In the genomic region with DNA sequence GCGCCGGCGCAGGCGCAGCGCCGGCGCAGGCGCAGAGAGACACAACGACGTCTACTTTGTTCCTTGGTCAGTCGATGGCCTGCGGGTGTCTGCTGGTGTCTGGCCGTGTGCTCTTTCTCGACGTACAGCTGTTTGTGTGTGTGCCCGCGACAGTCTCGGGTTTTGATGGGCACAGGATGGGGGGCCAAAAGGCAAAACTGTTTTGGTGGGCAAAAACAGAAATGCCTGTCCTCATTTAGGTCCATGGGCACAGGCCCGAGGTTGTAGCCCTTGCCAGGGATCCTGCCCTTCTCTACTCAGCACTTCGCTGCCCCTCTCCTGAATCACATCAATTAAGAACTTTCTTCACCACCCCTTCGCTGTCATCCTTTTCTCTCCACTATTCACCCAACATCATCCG, we compare ENCODE assay signal across 13 cellular contexts.
A peak's percentile ranks its signal among the peaks of the same experiment; 100 is the strongest.
DNase-seq lines count a peak whose midpoint lies in the region; ATAC-seq and TF ChIP-seq lines count a peak whose summit lies in the region.
"Had no signal": no experiment of that assay in that cellular context is flagged by ENCODE, and none has a peak within 500 bp of the region (broad histone marks: within the 10 kb centered on the region; RNA-seq: fewer than 3 reads in every experiment).

No MANE protein-coding gene starts in this region.

- peak in 1 of 7 experiments; percentile 5 for DNase-seq in CD8-positive, alpha-beta T cell
- DNase-seq in effector memory CD8-positive, alpha-beta T cell, result no peak
- DNase-seq in epidermal melanocyte (ENCODE audit: insufficient read length, low spot score), result no peak
- no peak for DNase-seq in NCI-H1048 (lab: John Stamatoyannopoulos, UW)
- DNase-seq: activated effector memory CD4-positive, alpha-beta T cell treated with anti-CD3 and anti-CD28 coated beads, Interleukin-2, amount 50 U/mL, for 16 hours; DMS79; stomach had no signal

- no peaks in the 10 kb centered on the region for H3K27me3 ChIP-seq in CD8-positive, alpha-beta T cell (ENCODE audit: insufficient read depth, low read length)
- H3K27me3 ChIP-seq in OCI-LY1 (ENCODE audit: insufficient read depth, low read length) (no peaks in the 10 kb centered on the region), neural cell (ENCODE audit: insufficient read depth, low read depth, low read length) (no peaks in the 10 kb centered on the region)
- H3K27me3 ChIP-seq: stomach had no signal

- POLR2A ChIA-PET in CD8-positive, alpha-beta T cell (lab: Charles Lee), result no interaction called here

- intact Hi-C loops in CD8-positive, alpha-beta T cell (cut with DNase I, micrococcal nuclease), result no loop called here

- H2AFZ ChIP-seq in OCI-LY1 (ENCODE audit: low read length) (no peak overlapping the region), neural cell (ENCODE audit: low read depth, low read length) (no peak overlapping the region)

- no peaks in the 10 kb centered on the region for H3K4me1 ChIP-seq in CD8-positive, alpha-beta T cell (ENCODE audit: insufficient read depth, low read length)
- H3K4me1 ChIP-seq in OCI-LY1 (ENCODE audit: insufficient read depth, low read length, severe bottlenecking), result peaks cover 5% of the 10 kb centered on the region
- H3K4me1 ChIP-seq: stomach had no signal

- peak overlapping the region; percentile 70; the same call in 1 of the 2 replicates for H3K4me2 ChIP-seq in OCI-LY1 (ENCODE audit: low read length)
- H3K4me2 ChIP-seq in neural cell (ENCODE audit: low read length), result no peak overlapping the region

- H3K79me2 ChIP-seq in OCI-LY1 (ENCODE audit: insufficient read depth, low read length) (no peaks in the 10 kb centered on the region), neural cell (replicated peaks; ENCODE audit: insufficient read depth, low read length) (no peaks in the 10 kb centered on the region)

- no peaks in the 10 kb centered on the region for H3K4me1 Mint-ChIP-seq in CD8-positive, alpha-beta T cell (ENCODE audit: low read depth)
- H3K4me1 Mint-ChIP-seq in effector memory CD8-positive, alpha-beta T cell (ENCODE audit: low read depth in 2 of 2), result peaks cover 0 to 5% of the 10 kb centered on the region in 2 donors

- H3K9ac ChIP-seq in OCI-LY1 (ENCODE audit: low read length) (no peak overlapping the region), neural cell (ENCODE audit: low read length) (peak overlapping the region; percentile 41)

- no peak for TF ChIP-seq RAD21 in neural cell (conservative IDR thresholded peaks at IDR 0.05)

- H3K27me3 Mint-ChIP-seq in CD8-positive, alpha-beta T cell (ENCODE audit: low read depth), result peaks cover 8% of the 10 kb centered on the region
- H3K27me3 Mint-ChIP-seq in effector memory CD8-positive, alpha-beta T cell, result peaks cover 0 to 5% of the 10 kb centered on the region in 2 donors

- H3K9me2 ChIP-seq in OCI-LY1 (ENCODE audit: low read depth, low read length) (no peaks in the 10 kb centered on the region), neural cell (ENCODE audit: insufficient read depth, low read length) (no peaks in the 10 kb centered on the region)

- H3K9me3 ChIP-seq in CD8-positive, alpha-beta T cell (ENCODE audit: low read length), result no peaks in the 10 kb centered on the region
- no peaks in the 10 kb centered on the region for H3K9me3 ChIP-seq in OCI-LY1 (ENCODE audit: low read length)
- H3K9me3 ChIP-seq in neural cell (ENCODE audit: low read length), result no peaks in the 10 kb centered on the region
- H3K9me3 ChIP-seq: stomach had no signal

- H3K36me3 Mint-ChIP-seq in CD8-positive, alpha-beta T cell, result no peaks in the 10 kb centered on the region
- H3K36me3 Mint-ChIP-seq in effector memory CD8-positive, alpha-beta T cell (ENCODE audit: insufficient read depth), result peaks cover 3% of the 10 kb centered on the region

- no peak for TF ChIP-seq EP300 in neural cell (conservative IDR thresholded peaks at IDR 0.05; ENCODE audit: poor library complexity, severe bottlenecking)

- H3K36me3 ChIP-seq in CD8-positive, alpha-beta T cell (ENCODE audit: insufficient read depth, low read length), result no peaks in the 10 kb centered on the region
- H3K36me3 ChIP-seq in OCI-LY1 (ENCODE audit: insufficient read depth, low read length) (no peaks in the 10 kb centered on the region), neural cell (ENCODE audit: insufficient read depth, low read length) (no peaks in the 10 kb centered on the region)
- H3K36me3 ChIP-seq: stomach had no signal

- CTCF ChIA-PET in CD8-positive, alpha-beta T cell (lab: Charles Lee), result no interaction called here

- H4K20me1 ChIP-seq in OCI-LY1 (ENCODE audit: insufficient read depth, low read length) (no peaks in the 10 kb centered on the region), neural cell (ENCODE audit: insufficient read depth) (no peaks in the 10 kb centered on the region)

- 0 out of 2 replicates have a peak, but pooled peaks cover 2% of the 10 kb centered on the region for H3F3A ChIP-seq in OCI-LY1 (ENCODE audit: insufficient read depth, low read length)
- no peaks in the 10 kb centered on the region for H3F3A ChIP-seq in neural cell (ENCODE audit: insufficient read depth, low read length, poor library complexity, severe bottlenecking)

- no peak overlapping the region for H3K27ac ChIP-seq in CD8-positive, alpha-beta T cell (ENCODE audit: low read depth, low read length)
- H3K27ac ChIP-seq in OCI-LY1 (ENCODE audit: low read depth, low read length, poor library complexity, severe bottlenecking) (peak overlapping the region; percentile 60), neural cell (ENCODE audit: low read length) (peak overlapping the region; percentile 60)
- H3K27ac ChIP-seq: epithelial cell of prostate, skin epidermis, stomach had no signal

- ATAC-seq in CD8-positive, alpha-beta T cell, result no peak
- ATAC-seq in effector memory CD8-positive, alpha-beta T cell (replicated peaks), result no peak
- no peak for ATAC-seq in HG03378 (IDR thresholded peaks at IDR 0.05; ENCODE audit: unreplicated experiment)
- ATAC-seq in HG03025 (IDR thresholded peaks at IDR 0.05; ENCODE audit: low FRiP score, unreplicated experiment), result no peak

- H3K4me3 Mint-ChIP-seq in CD8-positive, alpha-beta T cell, result peak overlapping the region; percentile 47
- peak overlapping the region; percentile 37 to 66 for H3K4me3 Mint-ChIP-seq in effector memory CD8-positive, alpha-beta T cell

- no peak overlapping the region for H3K27ac Mint-ChIP-seq in CD8-positive, alpha-beta T cell
- peak overlapping the region; percentile 47 to 80 for H3K27ac Mint-ChIP-seq in effector memory CD8-positive, alpha-beta T cell

- no peak for TF ChIP-seq CTCF in CD8-positive, alpha-beta T cell (IDR thresholded peaks at IDR 0.05)
- TF ChIP-seq CTCF in OCI-LY1 (IDR thresholded peaks at IDR 0.05; ENCODE audit: low read length), result no peak
- TF ChIP-seq CTCF in neural cell (IDR thresholded peaks at IDR 0.05; ENCODE audit: poor library complexity, severe bottlenecking), result no peak

- H3K4me3 ChIP-seq in CD8-positive, alpha-beta T cell (ENCODE audit: low read depth, low read length), result no peak overlapping the region
- H3K4me3 ChIP-seq in OCI-LY1 (ENCODE audit: low read depth, low read length, poor library complexity, severe bottlenecking) (peak overlapping the region; percentile 59), neural cell (ENCODE audit: low read length) (peak overlapping the region; percentile 53)
- H3K4me3 ChIP-seq: skin epidermis, stomach had no signal

- peaks cover 4% of the 10 kb centered on the region for H3K9me3 Mint-ChIP-seq in CD8-positive, alpha-beta T cell
- no peaks in the 10 kb centered on the region for H3K9me3 Mint-ChIP-seq in effector memory CD8-positive, alpha-beta T cell

TF ChIP-seq in neural cell, 6 proteins besides CTCF, POLR2A, EP300 and RAD21:
- TF ChIP-seq MXI1 (conservative IDR thresholded peaks at IDR 0.05; ENCODE audit: poor library complexity, severe bottlenecking) (no peak), EZH2 (IDR thresholded peaks at IDR 0.05; ENCODE audit: borderline replicate concordance, insufficient read depth, low read length, poor library complexity, severe bottlenecking) (no peak), SMC3 (conservative IDR thresholded peaks at IDR 0.05; ENCODE audit: poor library complexity) (no peak), POLR2AphosphoS5 (IDR thresholded peaks at IDR 0.05) (peak; percentile 61), TAF1 (IDR thresholded peaks at IDR 0.05; ENCODE audit: low read depth) (no peak)
- TF ChIP-seq, protein P1, sequence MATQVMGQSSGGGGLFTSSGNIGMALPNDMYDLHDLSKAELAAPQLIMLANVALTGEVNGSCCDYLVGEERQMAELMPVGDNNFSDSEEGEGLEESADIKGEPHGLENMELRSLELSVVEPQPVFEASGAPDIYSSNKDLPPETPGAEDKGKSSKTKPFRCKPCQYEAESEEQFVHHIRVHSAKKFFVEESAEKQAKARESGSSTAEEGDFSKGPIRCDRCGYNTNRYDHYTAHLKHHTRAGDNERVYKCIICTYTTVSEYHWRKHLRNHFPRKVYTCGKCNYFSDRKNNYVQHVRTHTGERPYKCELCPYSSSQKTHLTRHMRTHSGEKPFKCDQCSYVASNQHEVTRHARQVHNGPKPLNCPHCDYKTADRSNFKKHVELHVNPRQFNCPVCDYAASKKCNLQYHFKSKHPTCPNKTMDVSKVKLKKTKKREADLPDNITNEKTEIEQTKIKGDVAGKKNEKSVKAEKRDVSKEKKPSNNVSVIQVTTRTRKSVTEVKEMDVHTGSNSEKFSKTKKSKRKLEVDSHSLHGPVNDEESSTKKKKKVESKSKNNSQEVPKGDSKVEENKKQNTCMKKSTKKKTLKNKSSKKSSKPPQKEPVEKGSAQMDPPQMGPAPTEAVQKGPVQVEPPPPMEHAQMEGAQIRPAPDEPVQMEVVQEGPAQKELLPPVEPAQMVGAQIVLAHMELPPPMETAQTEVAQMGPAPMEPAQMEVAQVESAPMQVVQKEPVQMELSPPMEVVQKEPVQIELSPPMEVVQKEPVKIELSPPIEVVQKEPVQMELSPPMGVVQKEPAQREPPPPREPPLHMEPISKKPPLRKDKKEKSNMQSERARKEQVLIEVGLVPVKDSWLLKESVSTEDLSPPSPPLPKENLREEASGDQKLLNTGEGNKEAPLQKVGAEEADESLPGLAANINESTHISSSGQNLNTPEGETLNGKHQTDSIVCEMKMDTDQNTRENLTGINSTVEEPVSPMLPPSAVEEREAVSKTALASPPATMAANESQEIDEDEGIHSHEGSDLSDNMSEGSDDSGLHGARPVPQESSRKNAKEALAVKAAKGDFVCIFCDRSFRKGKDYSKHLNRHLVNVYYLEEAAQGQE (IDR thresholded peaks at IDR 0.05; ENCODE audit: borderline replicate concordance), result no peak
